Comparison of ENCODE assay signal across 2 cellular contexts in the genomic region with DNA sequence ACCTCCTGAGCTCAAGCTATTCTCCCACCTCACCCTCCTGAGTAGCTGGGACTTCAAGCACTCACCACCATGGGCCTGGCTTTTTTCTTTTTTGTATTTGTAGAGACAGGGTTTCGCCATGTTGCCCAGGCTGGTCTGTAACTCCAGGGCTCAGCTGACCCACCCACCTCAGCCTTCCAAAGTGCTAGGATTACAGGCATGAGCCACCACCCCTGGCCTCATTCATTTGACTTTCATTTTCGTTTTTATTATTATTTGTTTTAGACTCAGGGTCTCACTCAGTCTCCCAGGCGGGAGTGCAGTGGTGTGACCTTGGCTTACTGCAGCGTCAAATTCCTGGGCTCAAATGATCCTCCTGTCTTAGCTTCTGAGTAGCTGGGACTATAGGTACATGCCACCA. TPM values are rescaled to one million over a fixed set of nuclear protein-coding genes. Genes with fewer than 3 reads are reported as not detected.
"Had no signal": no experiment of that assay in that cellular context is flagged by ENCODE, and none has a peak within 500 bp of the region (broad histone marks: within the 10 kb centered on the region; RNA-seq: fewer than 3 reads in every experiment).

No MANE protein-coding gene starts in this region.

RNA-seq across cellular contexts. Expression of gene RIMBP3B, which starts 24.2 kb away (rescaled TPM):
- total RNA-seq: MCF 10A had no signal

RNA-seq across cellular contexts. Expression of gene TMEM191C, which starts 59.4 kb away (rescaled TPM):
- total RNA-seq: M059J had no signal
